2 cellular contexts compared by ENCODE assay signal in the genomic region with DNA sequence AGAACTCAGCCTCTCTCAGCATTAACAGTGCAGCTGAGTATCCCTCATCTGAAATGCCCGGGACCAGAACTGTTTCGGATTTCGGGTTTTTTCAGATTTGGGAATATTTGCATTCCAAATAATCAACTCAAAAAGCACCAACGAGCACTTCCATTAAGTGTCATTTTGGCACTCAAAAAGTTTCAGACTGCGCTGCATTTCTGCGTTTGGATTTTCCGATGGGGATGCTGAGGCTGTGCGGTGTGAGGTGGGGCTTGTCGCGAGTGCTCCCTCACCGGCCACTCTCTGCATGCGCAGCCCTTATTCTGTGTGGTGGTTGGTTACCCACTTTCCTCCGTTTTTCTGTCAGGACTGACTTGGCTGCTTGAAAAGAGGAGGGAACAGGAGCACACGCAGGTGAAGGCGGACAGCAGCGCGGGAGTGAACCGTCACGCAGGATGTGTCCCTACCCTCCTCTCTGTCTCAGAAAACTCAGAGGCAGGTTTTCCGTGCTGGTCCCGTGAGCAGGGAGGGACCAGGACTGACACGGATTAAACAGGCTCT.
TF ChIP-seq lines count a peak whose summit lies in the region.

No MANE protein-coding gene starts in this region.

TF ChIP-seq in IMR-90, 13 proteins besides CTCF, POLR2A, EP300 and RAD21:
- TF ChIP-seq SMC3 (IDR thresholded peaks at IDR 0.05; ENCODE audit: low read depth, low read length) (no peak), MAZ (IDR thresholded peaks at IDR 0.05; ENCODE audit: borderline replicate concordance, low read depth, low read length) (no peak), NFE2L2 (IDR thresholded peaks at IDR 0.05; ENCODE audit: low read depth, low read length) (no peak)
- TF ChIP-seq, protein P1, sequence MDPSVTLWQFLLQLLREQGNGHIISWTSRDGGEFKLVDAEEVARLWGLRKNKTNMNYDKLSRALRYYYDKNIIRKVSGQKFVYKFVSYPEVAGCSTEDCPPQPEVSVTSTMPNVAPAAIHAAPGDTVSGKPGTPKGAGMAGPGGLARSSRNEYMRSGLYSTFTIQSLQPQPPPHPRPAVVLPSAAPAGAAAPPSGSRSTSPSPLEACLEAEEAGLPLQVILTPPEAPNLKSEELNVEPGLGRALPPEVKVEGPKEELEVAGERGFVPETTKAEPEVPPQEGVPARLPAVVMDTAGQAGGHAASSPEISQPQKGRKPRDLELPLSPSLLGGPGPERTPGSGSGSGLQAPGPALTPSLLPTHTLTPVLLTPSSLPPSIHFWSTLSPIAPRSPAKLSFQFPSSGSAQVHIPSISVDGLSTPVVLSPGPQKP (IDR thresholded peaks at IDR 0.05; ENCODE audit: borderline replicate concordance, low read depth, low read length): no peak
TF ChIP-seq in IMR-90: peak in this region for 0.

TF ChIP-seq in K562, 482 proteins besides CTCF, POLR2A, EP300 and RAD21:
- TF ChIP-seq SIN3A (IDR thresholded peaks at IDR 0.05; ENCODE audit: borderline replicate concordance in 2 of 2, control insufficient read depth in 1 of 2, low read depth in 2 of 2, low read length in 2 of 2): 0 out of 4 replicates have a peak, but pooled peaks of 1 of the 2 experiments have one; percentile 35
- TF ChIP-seq PRMT5 (CRISPR knock-in tag; IDR thresholded peaks at IDR 0.05): no peak
- 0 out of 4 replicates have a peak, but pooled peaks of 1 of the 2 experiments have one; percentile 1 for TF ChIP-seq FOXA3 (CRISPR knock-in tag; conservative IDR thresholded peaks at IDR 0.05 in 1 of 2, IDR thresholded peaks at IDR 0.05 in 1 of 2)
- TF ChIP-seq, protein P2, sequence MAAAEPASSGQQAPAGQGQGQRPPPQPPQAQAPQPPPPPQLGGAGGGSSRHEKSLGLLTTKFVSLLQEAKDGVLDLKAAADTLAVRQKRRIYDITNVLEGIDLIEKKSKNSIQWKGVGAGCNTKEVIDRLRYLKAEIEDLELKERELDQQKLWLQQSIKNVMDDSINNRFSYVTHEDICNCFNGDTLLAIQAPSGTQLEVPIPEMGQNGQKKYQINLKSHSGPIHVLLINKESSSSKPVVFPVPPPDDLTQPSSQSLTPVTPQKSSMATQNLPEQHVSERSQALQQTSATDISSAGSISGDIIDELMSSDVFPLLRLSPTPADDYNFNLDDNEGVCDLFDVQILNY (CRISPR knock-in tag; IDR thresholded peaks at IDR 0.05): 0 out of 2 replicates have a peak, but pooled peaks have one; percentile 4
- TF ChIP-seq, protein P3, sequence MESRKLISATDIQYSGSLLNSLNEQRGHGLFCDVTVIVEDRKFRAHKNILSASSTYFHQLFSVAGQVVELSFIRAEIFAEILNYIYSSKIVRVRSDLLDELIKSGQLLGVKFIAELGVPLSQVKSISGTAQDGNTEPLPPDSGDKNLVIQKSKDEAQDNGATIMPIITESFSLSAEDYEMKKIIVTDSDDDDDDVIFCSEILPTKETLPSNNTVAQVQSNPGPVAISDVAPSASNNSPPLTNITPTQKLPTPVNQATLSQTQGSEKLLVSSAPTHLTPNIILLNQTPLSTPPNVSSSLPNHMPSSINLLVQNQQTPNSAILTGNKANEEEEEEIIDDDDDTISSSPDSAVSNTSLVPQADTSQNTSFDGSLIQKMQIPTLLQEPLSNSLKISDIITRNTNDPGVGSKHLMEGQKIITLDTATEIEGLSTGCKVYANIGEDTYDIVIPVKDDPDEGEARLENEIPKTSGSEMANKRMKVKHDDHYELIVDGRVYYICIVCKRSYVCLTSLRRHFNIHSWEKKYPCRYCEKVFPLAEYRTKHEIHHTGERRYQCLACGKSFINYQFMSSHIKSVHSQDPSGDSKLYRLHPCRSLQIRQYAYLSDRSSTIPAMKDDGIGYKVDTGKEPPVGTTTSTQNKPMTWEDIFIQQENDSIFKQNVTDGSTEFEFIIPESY (CRISPR knock-in tag; IDR thresholded peaks at IDR 0.05): 0 out of 2 replicates have a peak, but pooled peaks have one; percentile 22
- TF ChIP-seq, protein P4, sequence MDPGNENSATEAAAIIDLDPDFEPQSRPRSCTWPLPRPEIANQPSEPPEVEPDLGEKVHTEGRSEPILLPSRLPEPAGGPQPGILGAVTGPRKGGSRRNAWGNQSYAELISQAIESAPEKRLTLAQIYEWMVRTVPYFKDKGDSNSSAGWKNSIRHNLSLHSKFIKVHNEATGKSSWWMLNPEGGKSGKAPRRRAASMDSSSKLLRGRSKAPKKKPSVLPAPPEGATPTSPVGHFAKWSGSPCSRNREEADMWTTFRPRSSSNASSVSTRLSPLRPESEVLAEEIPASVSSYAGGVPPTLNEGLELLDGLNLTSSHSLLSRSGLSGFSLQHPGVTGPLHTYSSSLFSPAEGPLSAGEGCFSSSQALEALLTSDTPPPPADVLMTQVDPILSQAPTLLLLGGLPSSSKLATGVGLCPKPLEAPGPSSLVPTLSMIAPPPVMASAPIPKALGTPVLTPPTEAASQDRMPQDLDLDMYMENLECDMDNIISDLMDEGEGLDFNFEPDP (CRISPR knock-in tag; IDR thresholded peaks at IDR 0.05): 0 out of 2 replicates have a peak, but pooled peaks have one; percentile 29
- TF ChIP-seq ZNF785 (CRISPR knock-in tag; IDR thresholded peaks at IDR 0.05): 0 out of 2 replicates have a peak, but pooled peaks have one; percentile 17
- TF ChIP-seq, protein P5, sequence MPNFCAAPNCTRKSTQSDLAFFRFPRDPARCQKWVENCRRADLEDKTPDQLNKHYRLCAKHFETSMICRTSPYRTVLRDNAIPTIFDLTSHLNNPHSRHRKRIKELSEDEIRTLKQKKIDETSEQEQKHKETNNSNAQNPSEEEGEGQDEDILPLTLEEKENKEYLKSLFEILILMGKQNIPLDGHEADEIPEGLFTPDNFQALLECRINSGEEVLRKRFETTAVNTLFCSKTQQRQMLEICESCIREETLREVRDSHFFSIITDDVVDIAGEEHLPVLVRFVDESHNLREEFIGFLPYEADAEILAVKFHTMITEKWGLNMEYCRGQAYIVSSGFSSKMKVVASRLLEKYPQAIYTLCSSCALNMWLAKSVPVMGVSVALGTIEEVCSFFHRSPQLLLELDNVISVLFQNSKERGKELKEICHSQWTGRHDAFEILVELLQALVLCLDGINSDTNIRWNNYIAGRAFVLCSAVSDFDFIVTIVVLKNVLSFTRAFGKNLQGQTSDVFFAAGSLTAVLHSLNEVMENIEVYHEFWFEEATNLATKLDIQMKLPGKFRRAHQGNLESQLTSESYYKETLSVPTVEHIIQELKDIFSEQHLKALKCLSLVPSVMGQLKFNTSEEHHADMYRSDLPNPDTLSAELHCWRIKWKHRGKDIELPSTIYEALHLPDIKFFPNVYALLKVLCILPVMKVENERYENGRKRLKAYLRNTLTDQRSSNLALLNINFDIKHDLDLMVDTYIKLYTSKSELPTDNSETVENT (CRISPR knock-in tag; IDR thresholded peaks at IDR 0.05): 0 out of 2 replicates have a peak, but pooled peaks have one; percentile 23
- TF ChIP-seq, protein P6, sequence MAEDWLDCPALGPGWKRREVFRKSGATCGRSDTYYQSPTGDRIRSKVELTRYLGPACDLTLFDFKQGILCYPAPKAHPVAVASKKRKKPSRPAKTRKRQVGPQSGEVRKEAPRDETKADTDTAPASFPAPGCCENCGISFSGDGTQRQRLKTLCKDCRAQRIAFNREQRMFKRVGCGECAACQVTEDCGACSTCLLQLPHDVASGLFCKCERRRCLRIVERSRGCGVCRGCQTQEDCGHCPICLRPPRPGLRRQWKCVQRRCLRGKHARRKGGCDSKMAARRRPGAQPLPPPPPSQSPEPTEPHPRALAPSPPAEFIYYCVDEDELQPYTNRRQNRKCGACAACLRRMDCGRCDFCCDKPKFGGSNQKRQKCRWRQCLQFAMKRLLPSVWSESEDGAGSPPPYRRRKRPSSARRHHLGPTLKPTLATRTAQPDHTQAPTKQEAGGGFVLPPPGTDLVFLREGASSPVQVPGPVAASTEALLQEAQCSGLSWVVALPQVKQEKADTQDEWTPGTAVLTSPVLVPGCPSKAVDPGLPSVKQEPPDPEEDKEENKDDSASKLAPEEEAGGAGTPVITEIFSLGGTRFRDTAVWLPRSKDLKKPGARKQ (CRISPR knock-in tag; IDR thresholded peaks at IDR 0.05): peak; percentile 82; the same call in 1 of the 2 replicates
- TF ChIP-seq ZEB2 (IDR thresholded peaks at IDR 0.05): peak; percentile 26; the same call in 1 of the 2 replicates
- TF ChIP-seq, protein P7, sequence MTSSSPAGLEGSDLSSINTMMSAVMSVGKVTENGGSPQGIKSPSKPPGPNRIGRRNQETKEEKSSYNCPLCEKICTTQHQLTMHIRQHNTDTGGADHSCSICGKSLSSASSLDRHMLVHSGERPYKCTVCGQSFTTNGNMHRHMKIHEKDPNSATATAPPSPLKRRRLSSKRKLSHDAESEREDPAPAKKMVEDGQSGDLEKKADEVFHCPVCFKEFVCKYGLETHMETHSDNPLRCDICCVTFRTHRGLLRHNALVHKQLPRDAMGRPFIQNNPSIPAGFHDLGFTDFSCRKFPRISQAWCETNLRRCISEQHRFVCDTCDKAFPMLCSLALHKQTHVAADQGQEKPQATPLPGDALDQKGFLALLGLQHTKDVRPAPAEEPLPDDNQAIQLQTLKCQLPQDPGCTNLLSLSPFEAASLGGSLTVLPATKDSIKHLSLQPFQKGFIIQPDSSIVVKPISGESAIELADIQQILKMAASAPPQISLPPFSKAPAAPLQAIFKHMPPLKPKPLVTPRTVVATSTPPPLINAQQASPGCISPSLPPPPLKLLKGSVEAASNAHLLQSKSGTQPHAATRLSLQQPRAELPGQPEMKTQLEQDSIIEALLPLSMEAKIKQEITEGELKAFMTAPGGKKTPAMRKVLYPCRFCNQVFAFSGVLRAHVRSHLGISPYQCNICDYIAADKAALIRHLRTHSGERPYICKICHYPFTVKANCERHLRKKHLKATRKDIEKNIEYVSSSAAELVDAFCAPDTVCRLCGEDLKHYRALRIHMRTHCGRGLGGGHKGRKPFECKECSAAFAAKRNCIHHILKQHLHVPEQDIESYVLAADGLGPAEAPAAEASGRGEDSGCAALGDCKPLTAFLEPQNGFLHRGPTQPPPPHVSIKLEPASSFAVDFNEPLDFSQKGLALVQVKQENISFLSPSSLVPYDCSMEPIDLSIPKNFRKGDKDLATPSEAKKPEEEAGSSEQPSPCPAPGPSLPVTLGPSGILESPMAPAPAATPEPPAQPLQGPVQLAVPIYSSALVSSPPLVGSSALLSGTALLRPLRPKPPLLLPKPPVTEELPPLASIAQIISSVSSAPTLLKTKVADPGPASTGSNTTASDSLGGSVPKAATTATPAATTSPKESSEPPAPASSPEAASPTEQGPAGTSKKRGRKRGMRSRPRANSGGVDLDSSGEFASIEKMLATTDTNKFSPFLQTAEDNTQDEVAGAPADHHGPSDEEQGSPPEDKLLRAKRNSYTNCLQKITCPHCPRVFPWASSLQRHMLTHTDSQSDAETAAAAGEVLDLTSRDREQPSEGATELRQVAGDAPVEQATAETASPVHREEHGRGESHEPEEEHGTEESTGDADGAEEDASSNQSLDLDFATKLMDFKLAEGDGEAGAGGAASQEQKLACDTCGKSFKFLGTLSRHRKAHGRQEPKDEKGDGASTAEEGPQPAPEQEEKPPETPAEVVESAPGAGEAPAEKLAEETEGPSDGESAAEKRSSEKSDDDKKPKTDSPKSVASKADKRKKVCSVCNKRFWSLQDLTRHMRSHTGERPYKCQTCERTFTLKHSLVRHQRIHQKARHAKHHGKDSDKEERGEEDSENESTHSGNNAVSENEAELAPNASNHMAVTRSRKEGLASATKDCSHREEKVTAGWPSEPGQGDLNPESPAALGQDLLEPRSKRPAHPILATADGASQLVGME (CRISPR knock-in tag; IDR thresholded peaks at IDR 0.05): peak; percentile 68; the same call in 1 of the 2 replicates
- peak; percentile 74 to 76 for TF ChIP-seq NRF1 (conservative IDR thresholded peaks at IDR 0.05 in 1 of 2, IDR thresholded peaks at IDR 0.05 in 1 of 2)
- TF ChIP-seq SMARCB1 (IDR thresholded peaks at IDR 0.05; ENCODE audit: insufficient read length, low read depth): peak; percentile 4
- TF ChIP-seq ELF1 (tag; IDR thresholded peaks at IDR 0.05): 0 out of 2 replicates have a peak, but pooled peaks have one; percentile 0
- 0 out of 2 replicates have a peak, but pooled peaks have one; percentile 18 for TF ChIP-seq IFI16 (CRISPR knock-in tag; IDR thresholded peaks at IDR 0.05)
- TF ChIP-seq FOXP1 (CRISPR knock-in tag; IDR thresholded peaks at IDR 0.05): 0 out of 2 replicates have a peak, but pooled peaks have one; percentile 48
- peak; percentile 20; the same call in 1 of the 2 replicates for TF ChIP-seq CBX1 (IDR thresholded peaks at IDR 0.05; ENCODE audit: low read depth)
- peak; percentile 74 for TF ChIP-seq BHLHE40 (IDR thresholded peaks at IDR 0.05; ENCODE audit: low read length)
- TF ChIP-seq POU5F1 (IDR thresholded peaks at IDR 0.05; ENCODE audit: borderline replicate concordance, low read depth, low read length, partially characterized antibody): no peak
- TF ChIP-seq, protein P8, sequence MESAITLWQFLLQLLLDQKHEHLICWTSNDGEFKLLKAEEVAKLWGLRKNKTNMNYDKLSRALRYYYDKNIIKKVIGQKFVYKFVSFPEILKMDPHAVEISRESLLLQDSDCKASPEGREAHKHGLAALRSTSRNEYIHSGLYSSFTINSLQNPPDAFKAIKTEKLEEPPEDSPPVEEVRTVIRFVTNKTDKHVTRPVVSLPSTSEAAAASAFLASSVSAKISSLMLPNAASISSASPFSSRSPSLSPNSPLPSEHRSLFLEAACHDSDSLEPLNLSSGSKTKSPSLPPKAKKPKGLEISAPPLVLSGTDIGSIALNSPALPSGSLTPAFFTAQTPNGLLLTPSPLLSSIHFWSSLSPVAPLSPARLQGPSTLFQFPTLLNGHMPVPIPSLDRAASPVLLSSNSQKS (CRISPR knock-in tag; IDR thresholded peaks at IDR 0.05): 0 out of 2 replicates have a peak, but pooled peaks have one; percentile 58
- TF ChIP-seq, protein P9, sequence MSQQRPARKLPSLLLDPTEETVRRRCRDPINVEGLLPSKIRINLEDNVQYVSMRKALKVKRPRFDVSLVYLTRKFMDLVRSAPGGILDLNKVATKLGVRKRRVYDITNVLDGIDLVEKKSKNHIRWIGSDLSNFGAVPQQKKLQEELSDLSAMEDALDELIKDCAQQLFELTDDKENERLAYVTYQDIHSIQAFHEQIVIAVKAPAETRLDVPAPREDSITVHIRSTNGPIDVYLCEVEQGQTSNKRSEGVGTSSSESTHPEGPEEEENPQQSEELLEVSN (IDR thresholded peaks at IDR 0.05; ENCODE audit: borderline replicate concordance in 1 of 2, extremely low read depth in 1 of 2, insufficient read depth in 1 of 2, insufficient read length in 1 of 2, low read depth in 1 of 2, low read length in 1 of 2, poor library complexity in 1 of 2, severe bottlenecking in 1 of 2): peak in 1 of 2 experiments; percentile 26
- TF ChIP-seq JUND (IDR thresholded peaks at IDR 0.05; ENCODE audit: borderline replicate concordance, low read depth, low read length): no peak
- peak; percentile 9; the same call in 1 of the 3 replicates for TF ChIP-seq JUND (tag; IDR thresholded peaks at IDR 0.05; ENCODE audit: borderline replicate concordance, low read depth, low read length)
- no peak for TF ChIP-seq RBM25 (IDR thresholded peaks at IDR 0.05; ENCODE audit: low read depth, low read length, severe bottlenecking)
- TF ChIP-seq FOXM1 (IDR thresholded peaks at IDR 0.05; ENCODE audit: low read depth): no peak
- no peak for TF ChIP-seq FOXM1 (CRISPR knock-in tag; IDR thresholded peaks at IDR 0.05; ENCODE audit: low read depth)
- no peak for TF ChIP-seq L3MBTL2 (IDR thresholded peaks at IDR 0.05)
- no peak for TF ChIP-seq ZNF644 (tag; IDR thresholded peaks at IDR 0.05; ENCODE audit: low read depth)
- no peak for TF ChIP-seq ZKSCAN3 (CRISPR knock-in tag; IDR thresholded peaks at IDR 0.05)
